12 cellular contexts compared by ENCODE assay signal in the genomic region with DNA sequence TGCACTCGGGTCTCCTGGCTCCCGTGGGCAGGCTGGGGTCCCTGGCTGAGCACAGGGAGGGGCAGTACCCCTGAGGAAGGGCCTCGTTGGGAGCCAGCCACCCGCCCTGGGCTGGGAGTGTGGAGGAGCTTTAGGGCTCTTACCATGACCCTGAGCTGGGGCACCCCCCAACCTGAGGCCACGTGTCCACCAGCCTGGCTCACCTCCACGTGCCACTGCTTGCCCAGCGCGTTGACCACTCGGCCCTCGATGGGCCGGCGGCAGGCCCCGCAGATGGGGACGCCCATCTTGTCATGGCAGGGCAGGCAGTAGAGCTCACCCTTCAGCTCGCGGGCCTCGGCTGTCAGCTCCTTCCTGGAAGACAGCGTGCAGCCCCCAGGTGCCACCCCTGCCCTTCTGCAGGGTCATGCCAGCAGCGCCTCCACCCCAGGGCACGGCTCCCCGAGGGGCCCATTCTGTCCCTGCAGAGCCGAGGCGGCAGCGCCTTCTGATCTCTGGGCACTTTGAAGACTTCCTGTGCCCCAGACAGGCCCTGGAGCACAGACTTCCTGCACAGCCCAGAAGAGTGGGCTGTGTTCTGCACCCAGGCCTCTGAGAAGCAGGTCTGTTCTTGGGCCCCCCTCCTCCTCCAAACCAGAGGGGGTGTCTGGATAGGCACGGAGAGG. TPM values are rescaled to one million over a fixed set of nuclear protein-coding genes. Genes with fewer than 3 reads are reported as not detected.
A peak's percentile ranks its signal among the peaks of the same experiment; 100 is the strongest.
DNase-seq lines count a peak whose midpoint lies in the region; ATAC-seq and TF ChIP-seq lines count a peak whose summit lies in the region.
"Had no signal": no experiment of that assay in that cellular context is flagged by ENCODE, and none has a peak within 500 bp of the region (broad histone marks: within the 10 kb centered on the region; RNA-seq: fewer than 3 reads in every experiment).

No MANE protein-coding gene starts in this region.

- H3K4me3 ChIP-seq in Karpas-422 (ENCODE audit: low read length), result no peak overlapping the region
- H3K4me3 ChIP-seq: dorsolateral prefrontal cortex, GM23338, neural progenitor cell had no signal

- TF ChIP-seq CTCF in RWPE1 (conservative IDR thresholded peaks at IDR 0.05; ENCODE audit: low read depth), result no peak

- no peaks in the 10 kb centered on the region for H3K36me3 ChIP-seq in Karpas-422 (ENCODE audit: insufficient read depth, low read length)
- H3K36me3 ChIP-seq: neural progenitor cell had no signal

- no peak overlapping the region for H3K4me2 ChIP-seq in Karpas-422 (ENCODE audit: low read depth, low read length, poor library complexity, severe bottlenecking)
- H3K4me2 ChIP-seq: GM23338, neural progenitor cell had no signal

- no peaks in the 10 kb centered on the region for H3K36me3 Mint-ChIP-seq in activated CD4-positive, alpha-beta memory T cell treated with anti-CD3 and anti-CD28 coated beads, Interleukin-2, amount 10 ng/mL, durations not matched to agents 7 days and 5 days (ENCODE audit: low read depth)
- H3K36me3 Mint-ChIP-seq: neural progenitor cell had no signal

- peaks cover 42% of the 10 kb centered on the region for H3K4me1 ChIP-seq in Karpas-422 (ENCODE audit: low read length)

- DNase-seq in Karpas-422 (peak; percentile 48), hepatic stellate cell (ENCODE audit: low spot score) (no peak), NCI-H2171 treated with DMSO at 0.1 percent for 48 hours (lab: John Stamatoyannopoulos, UW) (no peak), RWPE1 (ENCODE audit: low spot score) (no peak)
- DNase-seq in activated CD4-positive, alpha-beta memory T cell treated with anti-CD3 and anti-CD28 coated beads, Interleukin-2, amount 10 ng/mL, durations not matched to agents 7 days and 5 days, result peak; percentile 41
- DNase-seq in effector CD8-positive, alpha-beta T cell (lab: John Stamatoyannopoulos, UW), result peak; percentile 35
- peak; percentile 44 for DNase-seq in stimulated activated CD8-positive, alpha-beta memory T cell treated with anti-CD3 and anti-CD28 coated beads, Interleukin-4, amount 100 ng/mL, for 48 hours
- DNase-seq: dorsolateral prefrontal cortex, NCI-H1694 treated with DMSO at 0.1 percent for 48 hours had no signal

- no peak overlapping the region for H2AFZ ChIP-seq in Karpas-422 (ENCODE audit: low read length)
- H2AFZ ChIP-seq: GM23338, neural progenitor cell had no signal

- H4K20me1 ChIP-seq in Karpas-422 (ENCODE audit: insufficient read depth, low read depth, low read length), result no peaks in the 10 kb centered on the region

- peak overlapping the region; percentile 54 for H3K4me3 Mint-ChIP-seq in activated CD4-positive, alpha-beta memory T cell treated with anti-CD3 and anti-CD28 coated beads, Interleukin-2, amount 10 ng/mL, durations not matched to agents 7 days and 5 days
- H3K4me3 Mint-ChIP-seq: GM23338, neural progenitor cell had no signal

- POLR2A ChIA-PET in activated CD4-positive, alpha-beta memory T cell treated with anti-CD3 and anti-CD28 coated beads, Interleukin-2, amount 10 ng/mL, durations not matched to agents 7 days and 5 days (lab: Charles Lee), result interaction anchor here (1.4 to 1.9 kb wide), 3 partner anchors 11 to 561 kb away, joined by 3 to 6 read pairs (median 6); partner anchors contain the start of gene SFT2D3
- POLR2A ChIA-PET in RWPE1 (lab: Yijun Ruan, JAX; ENCODE audit: low non-redundant PET), result no interaction called here

- no peak overlapping the region for H3K27ac ChIP-seq in Karpas-422 (ENCODE audit: low read length)
- H3K27ac ChIP-seq in RWPE1, result no peak overlapping the region
- H3K27ac ChIP-seq: neural progenitor cell had no signal

- CTCF ChIA-PET in activated CD4-positive, alpha-beta memory T cell treated with anti-CD3 and anti-CD28 coated beads, Interleukin-2, amount 10 ng/mL, durations not matched to agents 7 days and 5 days (lab: Charles Lee), result interaction anchor here (2.0 kb wide), 1 partner anchor 51 kb away, joined by 16 read pairs; no protein-coding TSS in a partner anchor
- CTCF ChIA-PET in RWPE1 (lab: Yijun Ruan, JAX), result interaction anchor here (0.7 kb wide), 1 partner anchor 22 kb away, joined by 3 read pairs; no protein-coding TSS in a partner anchor

- H3K9me3 Mint-ChIP-seq in activated CD4-positive, alpha-beta memory T cell treated with anti-CD3 and anti-CD28 coated beads, Interleukin-2, amount 10 ng/mL, durations not matched to agents 7 days and 5 days, result no peaks in the 10 kb centered on the region
- H3K9me3 Mint-ChIP-seq: GM23338, neural progenitor cell had no signal

- H3K27ac Mint-ChIP-seq in activated CD4-positive, alpha-beta memory T cell treated with anti-CD3 and anti-CD28 coated beads, Interleukin-2, amount 10 ng/mL, durations not matched to agents 7 days and 5 days, result no peak overlapping the region
- H3K27ac Mint-ChIP-seq: GM23338, neural progenitor cell had no signal

- H3K9me2 ChIP-seq in Karpas-422 (replicated peaks; ENCODE audit: insufficient read depth, low read length), result no peaks in the 10 kb centered on the region

- no peaks in the 10 kb centered on the region for H3K27me3 Mint-ChIP-seq in activated CD4-positive, alpha-beta memory T cell treated with anti-CD3 and anti-CD28 coated beads, Interleukin-2, amount 10 ng/mL, durations not matched to agents 7 days and 5 days

- H3K9ac ChIP-seq in Karpas-422 (ENCODE audit: low read length), result no peak overlapping the region
- H3K9ac ChIP-seq: neural progenitor cell had no signal

- H3K79me2 ChIP-seq in Karpas-422 (ENCODE audit: low read length), result no peaks in the 10 kb centered on the region

- H3K9me3 ChIP-seq in Karpas-422 (ENCODE audit: low read length), result no peaks in the 10 kb centered on the region

- H3K27me3 ChIP-seq in Karpas-422 (ENCODE audit: low read length), result no peaks in the 10 kb centered on the region
- H3K27me3 ChIP-seq: dorsolateral prefrontal cortex, neural progenitor cell had no signal

- ATAC-seq in HG02970 (IDR thresholded peaks at IDR 0.05; ENCODE audit: low FRiP score, unreplicated experiment), result no peak
- ATAC-seq: GM23338 had no signal

- peaks cover 35% of the 10 kb centered on the region for H3K4me1 Mint-ChIP-seq in activated CD4-positive, alpha-beta memory T cell treated with anti-CD3 and anti-CD28 coated beads, Interleukin-2, amount 10 ng/mL, durations not matched to agents 7 days and 5 days

RNA-seq across cellular contexts. Expression of gene GPR17, which starts 4.0 kb away (rescaled TPM):
- total RNA-seq in Karpas-422 (2014; rRNA removed; shearing (Covaris generic); ENCODE audit: low replicate concordance), result not detected in 2 replicates
- total RNA-seq in activated CD4-positive, alpha-beta memory T cell treated with anti-CD3 and anti-CD28 coated beads, Interleukin-2, amount 10 ng/mL, durations not matched to agents 7 days and 5 days, result not detected
- total RNA-seq: GM23338 had no signal

RNA-seq across cellular contexts. Expression of gene LIMS2, which starts 33.4 kb away (rescaled TPM):
- 0.32 and 0.56 TPM in 2 replicates for total RNA-seq in Karpas-422 (2014; rRNA removed; shearing (Covaris generic); ENCODE audit: low replicate concordance)
- total RNA-seq in activated CD4-positive, alpha-beta memory T cell treated with anti-CD3 and anti-CD28 coated beads, Interleukin-2, amount 10 ng/mL, durations not matched to agents 7 days and 5 days, result 10 to 100 TPM; 15.0 to 15.5 TPM

RNA-seq across cellular contexts. Expression of gene SFT2D3, which starts 59.3 kb away (rescaled TPM):
- 3.2 and 4.0 TPM in 2 replicates for total RNA-seq in Karpas-422 (2014; rRNA removed; shearing (Covaris generic); ENCODE audit: low replicate concordance)
- total RNA-seq in activated CD4-positive, alpha-beta memory T cell treated with anti-CD3 and anti-CD28 coated beads, Interleukin-2, amount 10 ng/mL, durations not matched to agents 7 days and 5 days, result 1 to 10 TPM; 5.2 to 5.8 TPM

Comparison
In these comparisons a context has a peak if more than half of its experiments do, and no peak if none do; other contexts are left out.
1. DNase-seq: peak in Karpas-422 (single experiment), activated CD4-positive, alpha-beta memory T cell treated with anti-CD3 and anti-CD28 coated beads, Interleukin-2, amount 10 ng/mL, durations not matched to agents 7 days and 5 days (single experiment), effector CD8-positive, alpha-beta T cell (single experiment) and stimulated activated CD8-positive, alpha-beta memory T cell treated with anti-CD3 and anti-CD28 coated beads, Interleukin-4, amount 100 ng/mL, for 48 hours (single experiment); none in hepatic stellate cell (single experiment), NCI-H2171 treated with DMSO at 0.1 percent for 48 hours (single experiment) and RWPE1 (single experiment).
2. RNA of gene LIMS2, which starts 33.4 kb away (total RNA-seq): 15.0 to 15.5 TPM in activated CD4-positive, alpha-beta memory T cell treated with anti-CD3 and anti-CD28 coated beads, Interleukin-2, amount 10 ng/mL, durations not matched to agents 7 days and 5 days; 0.32 to 0.56 TPM in Karpas-422; every median in the first group is over 10 times any median in the second.